ENCODE assay signal across 15 cellular contexts in the genomic region with DNA sequence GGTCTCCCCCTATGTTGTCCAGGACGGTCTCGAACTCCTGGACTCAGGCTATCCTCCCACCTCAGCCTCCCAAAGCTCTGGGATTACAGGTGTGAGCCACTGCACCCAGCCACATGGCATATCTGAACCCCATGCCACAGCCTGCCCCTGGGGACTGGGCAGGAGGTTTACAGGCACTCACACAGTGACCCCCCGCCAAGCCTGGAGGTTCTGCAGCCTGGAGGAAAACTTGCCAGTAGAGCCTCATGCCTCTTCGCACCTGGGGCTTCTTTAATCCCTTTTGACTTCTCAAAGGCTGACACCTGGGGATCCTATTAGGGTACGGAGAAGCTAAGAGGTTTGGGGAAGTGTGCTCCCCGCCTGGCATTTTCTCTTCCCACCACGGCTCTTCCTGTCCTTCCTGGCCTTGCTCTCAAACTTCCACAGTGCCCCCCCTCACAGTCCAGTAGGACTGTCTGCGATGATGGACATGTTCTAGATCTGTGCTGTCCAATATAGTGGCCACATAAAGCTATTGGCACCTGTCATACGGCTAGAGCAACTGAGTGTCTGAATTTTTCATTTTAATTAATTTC. TPM values are rescaled to one million over a fixed set of nuclear protein-coding genes. Genes with fewer than 3 reads are reported as not detected.
"Had no signal": no experiment of that assay in that cellular context is flagged by ENCODE, and none has a peak within 500 bp of the region (broad histone marks: within the 10 kb centered on the region; RNA-seq: fewer than 3 reads in every experiment).

No MANE protein-coding gene starts in this region.

- DNase-seq: activated B cell treated with CpG ODN at 0.5 μM for 24 hours; activated CD4-positive, alpha-beta T cell treated with anti-CD3 and anti-CD28 coated beads, Interleukin-2, amount 50 U/mL, for 1 hour; amygdala; erythroblast; midbrain; stimulated activated CD4-positive, alpha-beta T cell treated with anti-CD3 and anti-CD28 coated beads, Interleukin-1b, Interleukin-23, amount 100 ng/mL, for 48 hours; stimulated activated naive CD4-positive, alpha-beta T cell; trophoblast cell had no signal

- H3K4me3 Mint-ChIP-seq: activated B cell treated with CpG ODN at 0.5 μM for 24 hours; activated naive CD8-positive, alpha-beta T cell; brain; dendritic cell treated with granulocyte-macrophage colony-stimulating factor and Interleukin-4, amounts not matched to agents 40 ng/mL and 50 ng/mL, for 4 days; T-helper 1 cell treated with Interleukin-12 subunit alpha and Interleukin-12 subunit beta and Interleukin-4 antibody, amounts not matched to agents 30 μg/mL and 1 μg/mL, for 36 hours had no signal

- H3K27ac ChIP-seq: hepatocyte had no signal

- H3K9me3 Mint-ChIP-seq: activated B cell treated with CpG ODN at 0.5 μM for 24 hours; activated T-helper 2 cell treated with anti-CD3 and anti-CD28 coated beads, Interferon-gamma antibody, Interleukin-2, Interleukin-4, amounts not matched to agents 10 μg/mL and 5 μg/mL and 100 μg/mL, durations not matched to agents 14 hours and 24 hours and 36 hours; dendritic cell treated with granulocyte-macrophage colony-stimulating factor and Interleukin-4, amounts not matched to agents 40 ng/mL and 50 ng/mL, for 4 days; T-helper 1 cell treated with Interleukin-12 subunit alpha and Interleukin-12 subunit beta and Interleukin-4 antibody, amounts not matched to agents 30 μg/mL and 1 μg/mL, for 36 hours had no signal

- H3K36me3 Mint-ChIP-seq: activated naive CD8-positive, alpha-beta T cell; brain had no signal

- H3K4me3 ChIP-seq: hepatocyte had no signal

- H3K27ac Mint-ChIP-seq: activated B cell treated with CpG ODN at 0.5 μM for 24 hours; activated naive CD8-positive, alpha-beta T cell; activated T-helper 2 cell treated with anti-CD3 and anti-CD28 coated beads, Interferon-gamma antibody, Interleukin-2, Interleukin-4, amounts not matched to agents 10 μg/mL and 5 μg/mL and 100 μg/mL, durations not matched to agents 14 hours and 24 hours and 36 hours; brain; progenitor cell of endocrine pancreas; T-helper 1 cell treated with Interleukin-12 subunit alpha and Interleukin-12 subunit beta and Interleukin-4 antibody, amounts not matched to agents 30 μg/mL and 1 μg/mL, for 36 hours had no signal

RNA-seq across cellular contexts. Expression of a gene that starts 11.4 kb away (rescaled TPM):
- total RNA-seq: activated T-helper 2 cell treated with anti-CD3 and anti-CD28 coated beads, Interferon-gamma antibody, Interleukin-2, Interleukin-4, amounts not matched to agents 10 μg/mL and 5 μg/mL and 100 μg/mL, durations not matched to agents 14 hours and 24 hours and 36 hours had no signal

RNA-seq across cellular contexts. Expression of a gene that starts 15.8 kb away (rescaled TPM):
- polyA plus RNA-seq: hepatocyte had no signal
